Comparison of ENCODE assay signal across 1 cellular context in the genomic region with DNA sequence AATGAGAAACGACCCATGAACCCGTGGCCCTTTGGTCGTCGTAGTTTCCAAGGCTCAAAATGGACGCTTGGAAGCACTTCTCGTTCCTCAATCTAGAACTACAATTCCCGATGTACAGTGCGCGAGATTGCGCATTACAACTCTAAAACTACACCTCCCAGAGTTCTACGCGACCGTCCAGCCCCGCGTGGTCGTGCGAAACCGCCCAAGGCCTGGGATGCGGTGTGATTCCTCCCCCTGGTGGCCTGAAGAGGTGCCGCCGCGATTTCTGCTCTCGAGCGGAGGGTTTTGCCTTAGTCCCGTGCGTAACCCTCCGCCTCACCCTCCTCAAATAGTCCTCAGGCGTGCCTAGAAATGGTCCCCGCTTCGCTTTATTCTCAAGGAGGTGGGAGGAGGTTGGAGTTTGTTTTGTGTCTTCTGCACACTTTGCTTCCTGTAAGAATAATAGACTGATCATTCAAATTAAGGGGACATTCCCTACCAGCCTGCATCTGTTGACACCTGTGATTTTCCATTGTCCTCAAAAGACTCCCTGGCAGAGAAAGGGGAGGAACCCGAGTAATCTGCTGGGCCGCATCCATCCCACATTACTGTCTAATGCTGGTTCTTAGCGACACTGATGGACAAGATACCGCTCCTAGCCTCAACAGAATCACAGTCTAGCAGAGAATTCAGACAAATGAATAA.
TF ChIP-seq lines count a peak whose summit lies in the region.

No MANE protein-coding gene starts in this region.

TF ChIP-seq in HepG2, 621 proteins besides CTCF, POLR2A, EP300 and RAD21 (continued from another document and continues in another):
- TF ChIP-seq, protein P1, sequence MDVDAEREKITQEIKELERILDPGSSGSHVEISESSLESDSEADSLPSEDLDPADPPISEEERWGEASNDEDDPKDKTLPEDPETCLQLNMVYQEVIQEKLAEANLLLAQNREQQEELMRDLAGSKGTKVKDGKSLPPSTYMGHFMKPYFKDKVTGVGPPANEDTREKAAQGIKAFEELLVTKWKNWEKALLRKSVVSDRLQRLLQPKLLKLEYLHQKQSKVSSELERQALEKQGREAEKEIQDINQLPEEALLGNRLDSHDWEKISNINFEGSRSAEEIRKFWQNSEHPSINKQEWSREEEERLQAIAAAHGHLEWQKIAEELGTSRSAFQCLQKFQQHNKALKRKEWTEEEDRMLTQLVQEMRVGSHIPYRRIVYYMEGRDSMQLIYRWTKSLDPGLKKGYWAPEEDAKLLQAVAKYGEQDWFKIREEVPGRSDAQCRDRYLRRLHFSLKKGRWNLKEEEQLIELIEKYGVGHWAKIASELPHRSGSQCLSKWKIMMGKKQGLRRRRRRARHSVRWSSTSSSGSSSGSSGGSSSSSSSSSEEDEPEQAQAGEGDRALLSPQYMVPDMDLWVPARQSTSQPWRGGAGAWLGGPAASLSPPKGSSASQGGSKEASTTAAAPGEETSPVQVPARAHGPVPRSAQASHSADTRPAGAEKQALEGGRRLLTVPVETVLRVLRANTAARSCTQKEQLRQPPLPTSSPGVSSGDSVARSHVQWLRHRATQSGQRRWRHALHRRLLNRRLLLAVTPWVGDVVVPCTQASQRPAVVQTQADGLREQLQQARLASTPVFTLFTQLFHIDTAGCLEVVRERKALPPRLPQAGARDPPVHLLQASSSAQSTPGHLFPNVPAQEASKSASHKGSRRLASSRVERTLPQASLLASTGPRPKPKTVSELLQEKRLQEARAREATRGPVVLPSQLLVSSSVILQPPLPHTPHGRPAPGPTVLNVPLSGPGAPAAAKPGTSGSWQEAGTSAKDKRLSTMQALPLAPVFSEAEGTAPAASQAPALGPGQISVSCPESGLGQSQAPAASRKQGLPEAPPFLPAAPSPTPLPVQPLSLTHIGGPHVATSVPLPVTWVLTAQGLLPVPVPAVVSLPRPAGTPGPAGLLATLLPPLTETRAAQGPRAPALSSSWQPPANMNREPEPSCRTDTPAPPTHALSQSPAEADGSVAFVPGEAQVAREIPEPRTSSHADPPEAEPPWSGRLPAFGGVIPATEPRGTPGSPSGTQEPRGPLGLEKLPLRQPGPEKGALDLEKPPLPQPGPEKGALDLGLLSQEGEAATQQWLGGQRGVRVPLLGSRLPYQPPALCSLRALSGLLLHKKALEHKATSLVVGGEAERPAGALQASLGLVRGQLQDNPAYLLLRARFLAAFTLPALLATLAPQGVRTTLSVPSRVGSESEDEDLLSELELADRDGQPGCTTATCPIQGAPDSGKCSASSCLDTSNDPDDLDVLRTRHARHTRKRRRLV (CRISPR knock-in tag; IDR thresholded peaks at IDR 0.05) = 0 out of 2 replicates have a peak, but pooled peaks have one; percentile 54
- TF ChIP-seq, protein P2, sequence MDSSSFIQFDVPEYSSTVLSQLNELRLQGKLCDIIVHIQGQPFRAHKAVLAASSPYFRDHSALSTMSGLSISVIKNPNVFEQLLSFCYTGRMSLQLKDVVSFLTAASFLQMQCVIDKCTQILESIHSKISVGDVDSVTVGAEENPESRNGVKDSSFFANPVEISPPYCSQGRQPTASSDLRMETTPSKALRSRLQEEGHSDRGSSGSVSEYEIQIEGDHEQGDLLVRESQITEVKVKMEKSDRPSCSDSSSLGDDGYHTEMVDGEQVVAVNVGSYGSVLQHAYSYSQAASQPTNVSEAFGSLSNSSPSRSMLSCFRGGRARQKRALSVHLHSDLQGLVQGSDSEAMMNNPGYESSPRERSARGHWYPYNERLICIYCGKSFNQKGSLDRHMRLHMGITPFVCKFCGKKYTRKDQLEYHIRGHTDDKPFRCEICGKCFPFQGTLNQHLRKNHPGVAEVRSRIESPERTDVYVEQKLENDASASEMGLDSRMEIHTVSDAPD (CRISPR knock-in tag; IDR thresholded peaks at IDR 0.05) = no peak
- TF ChIP-seq RARA (CRISPR knock-in tag; IDR thresholded peaks at IDR 0.05) (peak; percentile 69), SMC3 (IDR thresholded peaks at IDR 0.05; ENCODE audit: low read length) (peak; percentile 90), HOXA5 (CRISPR knock-in tag; IDR thresholded peaks at IDR 0.05) (peak; percentile 89), ONECUT2 (CRISPR knock-in tag; IDR thresholded peaks at IDR 0.05) (no peak; the same call in 1 of the 2 replicates), YEATS2 (CRISPR knock-in tag; IDR thresholded peaks at IDR 0.05; ENCODE audit: borderline replicate concordance) (peak; percentile 98), NR3C1 (CRISPR knock-in tag; IDR thresholded peaks at IDR 0.05) (no peak), GPN1 (CRISPR knock-in tag; IDR thresholded peaks at IDR 0.05; ENCODE audit: borderline replicate concordance) (no peak), ZNF317 (CRISPR knock-in tag; IDR thresholded peaks at IDR 0.05) (peak; percentile 91), ZNF629 (CRISPR knock-in tag; conservative IDR thresholded peaks at IDR 0.05) (peak; percentile 47; the same call in 1 of the 2 replicates), ASH2L (IDR thresholded peaks at IDR 0.05; ENCODE audit: insufficient read length, low read depth, low read length) (peak; percentile 63), PHF5A (CRISPR knock-in tag; IDR thresholded peaks at IDR 0.05; ENCODE audit: low read depth, unreplicated experiment) (peak; percentile 94), HDAC6 (IDR thresholded peaks at IDR 0.05; ENCODE audit: low read depth, low read length) (no peak), ATAD3A (CRISPR knock-in tag; IDR thresholded peaks at IDR 0.05) (no peak; the same call in 1 of the 2 replicates), FOXA1 (IDR thresholded peaks at IDR 0.05) (no peak), FOXA1 (CRISPR knock-in tag; IDR thresholded peaks at IDR 0.05) (peak; percentile 59), SOX13 (IDR thresholded peaks at IDR 0.05) (no peak), SOX13 (CRISPR knock-in tag; conservative IDR thresholded peaks at IDR 0.05 in 1 of 2, IDR thresholded peaks at IDR 0.05 in 1 of 2) (peak in 1 of 2 experiments; percentile 82; a peak in 2 of 4 replicates), SALL2 (CRISPR knock-in tag; IDR thresholded peaks at IDR 0.05) (peak; percentile 92), ZFP37 (CRISPR knock-in tag; IDR thresholded peaks at IDR 0.05; ENCODE audit: borderline replicate concordance) (peak; percentile 82; the same call in 1 of the 2 replicates), ZNF33A (CRISPR knock-in tag; IDR thresholded peaks at IDR 0.05; ENCODE audit: borderline replicate concordance) (peak; percentile 47; the same call in 1 of the 2 replicates), YY1 (IDR thresholded peaks at IDR 0.05; ENCODE audit: insufficient read depth, insufficient replicate concordance, low read depth, low read length) (peak; percentile 90), ZNF382 (CRISPR knock-in tag; IDR thresholded peaks at IDR 0.05; ENCODE audit: borderline replicate concordance) (no peak), ESRRA (CRISPR knock-in tag; IDR thresholded peaks at IDR 0.05; ENCODE audit: low read depth) (peak; percentile 83), NONO (IDR thresholded peaks at IDR 0.05) (no peak), NONO (CRISPR knock-in tag; conservative IDR thresholded peaks at IDR 0.05) (peak; percentile 87), MAZ (IDR thresholded peaks at IDR 0.05; ENCODE audit: borderline replicate concordance, low read depth, low read length) (peak; percentile 45; the same call in 1 of the 2 replicates), MAZ (CRISPR knock-in tag; IDR thresholded peaks at IDR 0.05; ENCODE audit: low read depth) (0 out of 2 replicates have a peak, but pooled peaks have one; percentile 48), HNRNPLL (IDR thresholded peaks at IDR 0.05; ENCODE audit: low read depth, low read length, poor library complexity, severe bottlenecking) (peak; percentile 50), AKAP8 (CRISPR knock-in tag; IDR thresholded peaks at IDR 0.05) (peak; percentile 80; the same call in 1 of the 2 replicates), MIER2 (CRISPR knock-in tag; IDR thresholded peaks at IDR 0.05) (peak; percentile 87; the same call in 1 of the 2 replicates), TBP (CRISPR knock-in tag; IDR thresholded peaks at IDR 0.05) (0 out of 2 replicates have a peak, but pooled peaks have one; percentile 72), HNRNPH1 (optimal IDR thresholded peaks at IDR 0.05; ENCODE audit: low read depth, low read length) (no peak), ZNF296 (CRISPR knock-in tag; conservative IDR thresholded peaks at IDR 0.05) (no peak), ZNF674 (CRISPR knock-in tag; IDR thresholded peaks at IDR 0.05; ENCODE audit: low read depth) (no peak), SIN3B (IDR thresholded peaks at IDR 0.05; ENCODE audit: low read length) (peak; percentile 64), ZNF781 (CRISPR knock-in tag; IDR thresholded peaks at IDR 0.05; ENCODE audit: borderline replicate concordance, not compliant biosample characterization) (peak; percentile 78), ZEB1 (IDR thresholded peaks at IDR 0.05; ENCODE audit: insufficient replicate concordance, low read depth) (peak; percentile 89), ZNF766 (CRISPR knock-in tag; IDR thresholded peaks at IDR 0.05; ENCODE audit: borderline replicate concordance) (peak; percentile 96), ZSCAN21 (CRISPR knock-in tag; IDR thresholded peaks at IDR 0.05; ENCODE audit: borderline replicate concordance) (peak; percentile 87), GATA4 (IDR thresholded peaks at IDR 0.05; ENCODE audit: borderline replicate concordance, low read depth) (0 out of 2 replicates have a peak, but pooled peaks have one; percentile 28), ZBTB42 (CRISPR knock-in tag; IDR thresholded peaks at IDR 0.05) (peak; percentile 72; the same call in 1 of the 2 replicates), HES4 (CRISPR knock-in tag; IDR thresholded peaks at IDR 0.05; ENCODE audit: borderline replicate concordance) (no peak), ZNF773 (CRISPR knock-in tag; IDR thresholded peaks at IDR 0.05; ENCODE audit: borderline replicate concordance) (no peak), SPEN (CRISPR knock-in tag; IDR thresholded peaks at IDR 0.05; ENCODE audit: low read depth) (peak; percentile 96), FOXA3 (CRISPR knock-in tag; IDR thresholded peaks at IDR 0.05) (peak; percentile 79), SMAD9 (CRISPR knock-in tag; IDR thresholded peaks at IDR 0.05) (no peak)
- TF ChIP-seq, protein P3, sequence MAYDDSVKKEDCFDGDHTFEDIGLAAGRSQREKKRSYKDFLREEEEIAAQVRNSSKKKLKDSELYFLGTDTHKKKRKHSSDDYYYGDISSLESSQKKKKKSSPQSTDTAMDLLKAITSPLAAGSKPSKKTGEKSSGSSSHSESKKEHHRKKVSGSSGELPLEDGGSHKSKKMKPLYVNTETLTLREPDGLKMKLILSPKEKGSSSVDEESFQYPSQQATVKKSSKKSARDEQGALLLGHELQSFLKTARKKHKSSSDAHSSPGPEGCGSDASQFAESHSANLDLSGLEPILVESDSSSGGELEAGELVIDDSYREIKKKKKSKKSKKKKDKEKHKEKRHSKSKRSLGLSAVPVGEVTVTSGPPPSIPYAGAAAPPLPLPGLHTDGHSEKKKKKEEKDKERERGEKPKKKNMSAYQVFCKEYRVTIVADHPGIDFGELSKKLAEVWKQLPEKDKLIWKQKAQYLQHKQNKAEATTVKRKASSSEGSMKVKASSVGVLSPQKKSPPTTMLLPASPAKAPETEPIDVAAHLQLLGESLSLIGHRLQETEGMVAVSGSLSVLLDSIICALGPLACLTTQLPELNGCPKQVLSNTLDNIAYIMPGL (CRISPR knock-in tag; IDR thresholded peaks at IDR 0.05; ENCODE audit: borderline replicate concordance in 1 of 2, low read depth in 1 of 2) = peak; percentile 96 to 99
- TF ChIP-seq, protein P4, sequence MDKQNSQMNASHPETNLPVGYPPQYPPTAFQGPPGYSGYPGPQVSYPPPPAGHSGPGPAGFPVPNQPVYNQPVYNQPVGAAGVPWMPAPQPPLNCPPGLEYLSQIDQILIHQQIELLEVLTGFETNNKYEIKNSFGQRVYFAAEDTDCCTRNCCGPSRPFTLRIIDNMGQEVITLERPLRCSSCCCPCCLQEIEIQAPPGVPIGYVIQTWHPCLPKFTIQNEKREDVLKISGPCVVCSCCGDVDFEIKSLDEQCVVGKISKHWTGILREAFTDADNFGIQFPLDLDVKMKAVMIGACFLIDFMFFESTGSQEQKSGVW (CRISPR knock-in tag; IDR thresholded peaks at IDR 0.05; ENCODE audit: borderline replicate concordance) = no peak
- TF ChIP-seq, protein P5, sequence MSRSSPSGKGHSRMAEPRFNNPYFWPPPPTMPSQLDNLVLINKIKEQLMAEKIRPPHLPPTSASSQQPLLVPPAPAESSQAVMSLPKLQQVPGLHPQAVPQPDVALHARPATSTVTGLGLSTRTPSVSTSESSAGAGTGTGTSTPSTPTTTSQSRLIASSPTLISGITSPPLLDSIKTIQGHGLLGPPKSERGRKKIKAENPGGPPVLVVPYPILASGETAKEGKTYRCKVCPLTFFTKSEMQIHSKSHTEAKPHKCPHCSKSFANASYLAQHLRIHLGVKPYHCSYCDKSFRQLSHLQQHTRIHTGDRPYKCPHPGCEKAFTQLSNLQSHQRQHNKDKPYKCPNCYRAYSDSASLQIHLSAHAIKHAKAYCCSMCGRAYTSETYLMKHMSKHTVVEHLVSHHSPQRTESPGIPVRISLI (CRISPR knock-in tag; IDR thresholded peaks at IDR 0.05; ENCODE audit: borderline replicate concordance) = peak; percentile 72; the same call in 1 of the 2 replicates
- TF ChIP-seq, protein P6, sequence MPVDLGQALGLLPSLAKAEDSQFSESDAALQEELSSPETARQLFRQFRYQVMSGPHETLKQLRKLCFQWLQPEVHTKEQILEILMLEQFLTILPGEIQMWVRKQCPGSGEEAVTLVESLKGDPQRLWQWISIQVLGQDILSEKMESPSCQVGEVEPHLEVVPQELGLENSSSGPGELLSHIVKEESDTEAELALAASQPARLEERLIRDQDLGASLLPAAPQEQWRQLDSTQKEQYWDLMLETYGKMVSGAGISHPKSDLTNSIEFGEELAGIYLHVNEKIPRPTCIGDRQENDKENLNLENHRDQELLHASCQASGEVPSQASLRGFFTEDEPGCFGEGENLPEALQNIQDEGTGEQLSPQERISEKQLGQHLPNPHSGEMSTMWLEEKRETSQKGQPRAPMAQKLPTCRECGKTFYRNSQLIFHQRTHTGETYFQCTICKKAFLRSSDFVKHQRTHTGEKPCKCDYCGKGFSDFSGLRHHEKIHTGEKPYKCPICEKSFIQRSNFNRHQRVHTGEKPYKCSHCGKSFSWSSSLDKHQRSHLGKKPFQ (CRISPR knock-in tag; IDR thresholded peaks at IDR 0.05; ENCODE audit: insufficient replicate concordance) = no peak
- TF ChIP-seq, protein P7, sequence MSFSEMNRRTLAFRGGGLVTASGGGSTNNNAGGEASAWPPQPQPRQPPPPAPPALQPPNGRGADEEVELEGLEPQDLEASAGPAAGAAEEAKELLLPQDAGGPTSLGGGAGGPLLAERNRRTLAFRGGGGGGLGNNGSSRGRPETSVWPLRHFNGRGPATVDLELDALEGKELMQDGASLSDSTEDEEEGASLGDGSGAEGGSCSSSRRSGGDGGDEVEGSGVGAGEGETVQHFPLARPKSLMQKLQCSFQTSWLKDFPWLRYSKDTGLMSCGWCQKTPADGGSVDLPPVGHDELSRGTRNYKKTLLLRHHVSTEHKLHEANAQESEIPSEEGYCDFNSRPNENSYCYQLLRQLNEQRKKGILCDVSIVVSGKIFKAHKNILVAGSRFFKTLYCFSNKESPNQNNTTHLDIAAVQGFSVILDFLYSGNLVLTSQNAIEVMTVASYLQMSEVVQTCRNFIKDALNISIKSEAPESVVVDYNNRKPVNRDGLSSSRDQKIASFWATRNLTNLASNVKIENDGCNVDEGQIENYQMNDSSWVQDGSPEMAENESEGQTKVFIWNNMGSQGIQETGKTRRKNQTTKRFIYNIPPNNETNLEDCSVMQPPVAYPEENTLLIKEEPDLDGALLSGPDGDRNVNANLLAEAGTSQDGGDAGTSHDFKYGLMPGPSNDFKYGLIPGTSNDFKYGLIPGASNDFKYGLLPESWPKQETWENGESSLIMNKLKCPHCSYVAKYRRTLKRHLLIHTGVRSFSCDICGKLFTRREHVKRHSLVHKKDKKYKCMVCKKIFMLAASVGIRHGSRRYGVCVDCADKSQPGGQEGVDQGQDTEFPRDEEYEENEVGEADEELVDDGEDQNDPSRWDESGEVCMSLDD (CRISPR knock-in tag; IDR thresholded peaks at IDR 0.05; ENCODE audit: borderline replicate concordance) = peak; percentile 60; the same call in 1 of the 2 replicates
